ENCODE assay signal across 2 cellular contexts in genomic region chr6:41577865-41578713, GRCh38.
TF ChIP-seq lines count a peak whose summit lies in the region.

No MANE protein-coding gene starts in this region.

TF ChIP-seq in K562, 482 proteins besides CTCF, POLR2A, EP300 and RAD21 (continued from another document and continues in another):
- TF ChIP-seq, protein P1, sequence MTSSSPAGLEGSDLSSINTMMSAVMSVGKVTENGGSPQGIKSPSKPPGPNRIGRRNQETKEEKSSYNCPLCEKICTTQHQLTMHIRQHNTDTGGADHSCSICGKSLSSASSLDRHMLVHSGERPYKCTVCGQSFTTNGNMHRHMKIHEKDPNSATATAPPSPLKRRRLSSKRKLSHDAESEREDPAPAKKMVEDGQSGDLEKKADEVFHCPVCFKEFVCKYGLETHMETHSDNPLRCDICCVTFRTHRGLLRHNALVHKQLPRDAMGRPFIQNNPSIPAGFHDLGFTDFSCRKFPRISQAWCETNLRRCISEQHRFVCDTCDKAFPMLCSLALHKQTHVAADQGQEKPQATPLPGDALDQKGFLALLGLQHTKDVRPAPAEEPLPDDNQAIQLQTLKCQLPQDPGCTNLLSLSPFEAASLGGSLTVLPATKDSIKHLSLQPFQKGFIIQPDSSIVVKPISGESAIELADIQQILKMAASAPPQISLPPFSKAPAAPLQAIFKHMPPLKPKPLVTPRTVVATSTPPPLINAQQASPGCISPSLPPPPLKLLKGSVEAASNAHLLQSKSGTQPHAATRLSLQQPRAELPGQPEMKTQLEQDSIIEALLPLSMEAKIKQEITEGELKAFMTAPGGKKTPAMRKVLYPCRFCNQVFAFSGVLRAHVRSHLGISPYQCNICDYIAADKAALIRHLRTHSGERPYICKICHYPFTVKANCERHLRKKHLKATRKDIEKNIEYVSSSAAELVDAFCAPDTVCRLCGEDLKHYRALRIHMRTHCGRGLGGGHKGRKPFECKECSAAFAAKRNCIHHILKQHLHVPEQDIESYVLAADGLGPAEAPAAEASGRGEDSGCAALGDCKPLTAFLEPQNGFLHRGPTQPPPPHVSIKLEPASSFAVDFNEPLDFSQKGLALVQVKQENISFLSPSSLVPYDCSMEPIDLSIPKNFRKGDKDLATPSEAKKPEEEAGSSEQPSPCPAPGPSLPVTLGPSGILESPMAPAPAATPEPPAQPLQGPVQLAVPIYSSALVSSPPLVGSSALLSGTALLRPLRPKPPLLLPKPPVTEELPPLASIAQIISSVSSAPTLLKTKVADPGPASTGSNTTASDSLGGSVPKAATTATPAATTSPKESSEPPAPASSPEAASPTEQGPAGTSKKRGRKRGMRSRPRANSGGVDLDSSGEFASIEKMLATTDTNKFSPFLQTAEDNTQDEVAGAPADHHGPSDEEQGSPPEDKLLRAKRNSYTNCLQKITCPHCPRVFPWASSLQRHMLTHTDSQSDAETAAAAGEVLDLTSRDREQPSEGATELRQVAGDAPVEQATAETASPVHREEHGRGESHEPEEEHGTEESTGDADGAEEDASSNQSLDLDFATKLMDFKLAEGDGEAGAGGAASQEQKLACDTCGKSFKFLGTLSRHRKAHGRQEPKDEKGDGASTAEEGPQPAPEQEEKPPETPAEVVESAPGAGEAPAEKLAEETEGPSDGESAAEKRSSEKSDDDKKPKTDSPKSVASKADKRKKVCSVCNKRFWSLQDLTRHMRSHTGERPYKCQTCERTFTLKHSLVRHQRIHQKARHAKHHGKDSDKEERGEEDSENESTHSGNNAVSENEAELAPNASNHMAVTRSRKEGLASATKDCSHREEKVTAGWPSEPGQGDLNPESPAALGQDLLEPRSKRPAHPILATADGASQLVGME (CRISPR knock-in tag; IDR thresholded peaks at IDR 0.05): no peak
- TF ChIP-seq SPI1 (IDR thresholded peaks at IDR 0.05; ENCODE audit: borderline replicate concordance, low read depth, low read length) (no peak), NFIX (CRISPR knock-in tag; IDR thresholded peaks at IDR 0.05; ENCODE audit: low read depth) (no peak), TEAD1 (CRISPR knock-in tag; IDR thresholded peaks at IDR 0.05) (no peak), XRCC3 (IDR thresholded peaks at IDR 0.05) (no peak), MECOM (CRISPR knock-in tag; IDR thresholded peaks at IDR 0.05) (no peak), TFE3 (CRISPR knock-in tag; IDR thresholded peaks at IDR 0.05) (no peak), BDP1 (IDR thresholded peaks at IDR 0.05; ENCODE audit: insufficient read depth, insufficient read length) (no peak), MCM5 (IDR thresholded peaks at IDR 0.05; ENCODE audit: low read depth) (no peak), ZNF12 (CRISPR knock-in tag; IDR thresholded peaks at IDR 0.05) (0 out of 2 replicates have a peak, but pooled peaks have one; percentile 25), TRIM24 (IDR thresholded peaks at IDR 0.05) (no peak), SAP30 (IDR thresholded peaks at IDR 0.05; ENCODE audit: borderline replicate concordance, insufficient read depth, low read depth, low read length, poor library complexity, severe bottlenecking) (no peak), RUNX1 (IDR thresholded peaks at IDR 0.05; ENCODE audit: low read depth) (no peak), MTA3 (IDR thresholded peaks at IDR 0.05; ENCODE audit: borderline replicate concordance) (no peak), SRSF7 (optimal IDR thresholded peaks at IDR 0.05; ENCODE audit: low read depth, low read length) (no peak), GATAD2A (IDR thresholded peaks at IDR 0.05) (no peak), RBFOX2 (IDR thresholded peaks at IDR 0.05; ENCODE audit: low read depth, low read length) (no peak), ZNF311 (CRISPR knock-in tag; IDR thresholded peaks at IDR 0.05) (no peak), ZBTB17 (CRISPR knock-in tag; IDR thresholded peaks at IDR 0.05) (no peak), DDX20 (tag; IDR thresholded peaks at IDR 0.05; ENCODE audit: low read depth) (no peak), DIDO1 (tag; IDR thresholded peaks at IDR 0.05; ENCODE audit: low read depth) (no peak), ZNF212 (CRISPR knock-in tag; IDR thresholded peaks at IDR 0.05) (no peak), CBFA2T2 (conservative IDR thresholded peaks at IDR 0.05) (no peak), MAZ (CRISPR knock-in tag; conservative IDR thresholded peaks at IDR 0.05 in 1 of 2, IDR thresholded peaks at IDR 0.05 in 1 of 2) (no peak; a peak in 1 of 4 replicates)
- TF ChIP-seq, protein P2, sequence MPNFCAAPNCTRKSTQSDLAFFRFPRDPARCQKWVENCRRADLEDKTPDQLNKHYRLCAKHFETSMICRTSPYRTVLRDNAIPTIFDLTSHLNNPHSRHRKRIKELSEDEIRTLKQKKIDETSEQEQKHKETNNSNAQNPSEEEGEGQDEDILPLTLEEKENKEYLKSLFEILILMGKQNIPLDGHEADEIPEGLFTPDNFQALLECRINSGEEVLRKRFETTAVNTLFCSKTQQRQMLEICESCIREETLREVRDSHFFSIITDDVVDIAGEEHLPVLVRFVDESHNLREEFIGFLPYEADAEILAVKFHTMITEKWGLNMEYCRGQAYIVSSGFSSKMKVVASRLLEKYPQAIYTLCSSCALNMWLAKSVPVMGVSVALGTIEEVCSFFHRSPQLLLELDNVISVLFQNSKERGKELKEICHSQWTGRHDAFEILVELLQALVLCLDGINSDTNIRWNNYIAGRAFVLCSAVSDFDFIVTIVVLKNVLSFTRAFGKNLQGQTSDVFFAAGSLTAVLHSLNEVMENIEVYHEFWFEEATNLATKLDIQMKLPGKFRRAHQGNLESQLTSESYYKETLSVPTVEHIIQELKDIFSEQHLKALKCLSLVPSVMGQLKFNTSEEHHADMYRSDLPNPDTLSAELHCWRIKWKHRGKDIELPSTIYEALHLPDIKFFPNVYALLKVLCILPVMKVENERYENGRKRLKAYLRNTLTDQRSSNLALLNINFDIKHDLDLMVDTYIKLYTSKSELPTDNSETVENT (CRISPR knock-in tag; IDR thresholded peaks at IDR 0.05): no peak

TF ChIP-seq in HepG2, 621 proteins besides CTCF, POLR2A, EP300 and RAD21 (continued from another document and continues in another):
- TF ChIP-seq NR2C2 (CRISPR knock-in tag; IDR thresholded peaks at IDR 0.05; ENCODE audit: borderline replicate concordance): peak; percentile 19; the same call in 1 of the 2 replicates
- peak; percentile 85 for TF ChIP-seq ZMYM3 (CRISPR knock-in tag; IDR thresholded peaks at IDR 0.05)
- TF ChIP-seq POLR2G (IDR thresholded peaks at IDR 0.05; ENCODE audit: low read depth, low read length): peak; percentile 76
- peak; percentile 70; the same call in 1 of the 2 replicates for TF ChIP-seq MTA1 (CRISPR knock-in tag; IDR thresholded peaks at IDR 0.05; ENCODE audit: borderline replicate concordance)
- peak; percentile 84 for TF ChIP-seq MEIS1 (CRISPR knock-in tag; IDR thresholded peaks at IDR 0.05; ENCODE audit: borderline replicate concordance)
- no peak for TF ChIP-seq HMGA1 (CRISPR knock-in tag; conservative IDR thresholded peaks at IDR 0.05)
- TF ChIP-seq NFAT5 (CRISPR knock-in tag; IDR thresholded peaks at IDR 0.05): peak; percentile 51; the same call in 1 of the 2 replicates
- peak; percentile 79 for TF ChIP-seq SPEN (CRISPR knock-in tag; IDR thresholded peaks at IDR 0.05; ENCODE audit: low read depth)
- TF ChIP-seq, protein P3, sequence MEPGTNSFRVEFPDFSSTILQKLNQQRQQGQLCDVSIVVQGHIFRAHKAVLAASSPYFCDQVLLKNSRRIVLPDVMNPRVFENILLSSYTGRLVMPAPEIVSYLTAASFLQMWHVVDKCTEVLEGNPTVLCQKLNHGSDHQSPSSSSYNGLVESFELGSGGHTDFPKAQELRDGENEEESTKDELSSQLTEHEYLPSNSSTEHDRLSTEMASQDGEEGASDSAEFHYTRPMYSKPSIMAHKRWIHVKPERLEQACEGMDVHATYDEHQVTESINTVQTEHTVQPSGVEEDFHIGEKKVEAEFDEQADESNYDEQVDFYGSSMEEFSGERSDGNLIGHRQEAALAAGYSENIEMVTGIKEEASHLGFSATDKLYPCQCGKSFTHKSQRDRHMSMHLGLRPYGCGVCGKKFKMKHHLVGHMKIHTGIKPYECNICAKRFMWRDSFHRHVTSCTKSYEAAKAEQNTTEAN (CRISPR knock-in tag; conservative IDR thresholded peaks at IDR 0.05): peak; percentile 67; the same call in 1 of the 2 replicates
- TF ChIP-seq MIER3 (CRISPR knock-in tag; IDR thresholded peaks at IDR 0.05; ENCODE audit: borderline replicate concordance): peak; percentile 88; the same call in 1 of the 2 replicates
- TF ChIP-seq ZNF446 (CRISPR knock-in tag; IDR thresholded peaks at IDR 0.05): no peak
- 0 out of 2 replicates have a peak, but pooled peaks have one; percentile 5 for TF ChIP-seq DNMT3B (CRISPR knock-in tag; conservative IDR thresholded peaks at IDR 0.05)
- TF ChIP-seq ZNF160 (CRISPR knock-in tag; IDR thresholded peaks at IDR 0.05): 0 out of 2 replicates have a peak, but pooled peaks have one; percentile 29
- peak; percentile 88; the same call in 1 of the 2 replicates for TF ChIP-seq ZNF350 (CRISPR knock-in tag; IDR thresholded peaks at IDR 0.05; ENCODE audit: borderline replicate concordance, low read depth)
- TF ChIP-seq GZF1 (CRISPR knock-in tag; IDR thresholded peaks at IDR 0.05): peak; percentile 96
- TF ChIP-seq JUNB (CRISPR knock-in tag; IDR thresholded peaks at IDR 0.05; ENCODE audit: borderline replicate concordance): 0 out of 2 replicates have a peak, but pooled peaks have one; percentile 55
- peak; percentile 79 for TF ChIP-seq ATF7 (IDR thresholded peaks at IDR 0.05)
- no peak for TF ChIP-seq ATF7 (CRISPR knock-in tag; IDR thresholded peaks at IDR 0.05)
- TF ChIP-seq ZNF569 (CRISPR knock-in tag; IDR thresholded peaks at IDR 0.05; ENCODE audit: borderline replicate concordance): no peak
- TF ChIP-seq ZNF333 (CRISPR knock-in tag; IDR thresholded peaks at IDR 0.05; ENCODE audit: borderline replicate concordance): peak; percentile 88; the same call in 1 of the 2 replicates
- peak; percentile 44; the same call in 1 of the 2 replicates for TF ChIP-seq GATAD1 (CRISPR knock-in tag; IDR thresholded peaks at IDR 0.05)
- TF ChIP-seq ZNF597 (CRISPR knock-in tag; IDR thresholded peaks at IDR 0.05): peak; percentile 75; the same call in 1 of the 2 replicates
- peak; percentile 94 for TF ChIP-seq FOXK1 (CRISPR knock-in tag; IDR thresholded peaks at IDR 0.05; ENCODE audit: borderline replicate concordance, low read depth)
- 0 out of 2 replicates have a peak, but pooled peaks have one; percentile 51 for TF ChIP-seq NFIC (IDR thresholded peaks at IDR 0.05; ENCODE audit: low read length)
- no peak for TF ChIP-seq ZNF17 (CRISPR knock-in tag; IDR thresholded peaks at IDR 0.05)
- TF ChIP-seq ZMAT3 (CRISPR knock-in tag; conservative IDR thresholded peaks at IDR 0.05): peak; percentile 72; the same call in 1 of the 2 replicates
- no peak for TF ChIP-seq CC2D1A (CRISPR knock-in tag; IDR thresholded peaks at IDR 0.05)
- no peak; the same call in 1 of the 2 replicates for TF ChIP-seq HOXD1 (CRISPR knock-in tag; IDR thresholded peaks at IDR 0.05)
- no peak for TF ChIP-seq MAFG (CRISPR knock-in tag; IDR thresholded peaks at IDR 0.05)
- peak; percentile 90 for TF ChIP-seq SKI (IDR thresholded peaks at IDR 0.05; ENCODE audit: partially characterized antibody)
- peak; percentile 27 for TF ChIP-seq STAG1 (CRISPR knock-in tag; IDR thresholded peaks at IDR 0.05)
